ENCODE assay signal across 1 cellular context in the genomic region with DNA sequence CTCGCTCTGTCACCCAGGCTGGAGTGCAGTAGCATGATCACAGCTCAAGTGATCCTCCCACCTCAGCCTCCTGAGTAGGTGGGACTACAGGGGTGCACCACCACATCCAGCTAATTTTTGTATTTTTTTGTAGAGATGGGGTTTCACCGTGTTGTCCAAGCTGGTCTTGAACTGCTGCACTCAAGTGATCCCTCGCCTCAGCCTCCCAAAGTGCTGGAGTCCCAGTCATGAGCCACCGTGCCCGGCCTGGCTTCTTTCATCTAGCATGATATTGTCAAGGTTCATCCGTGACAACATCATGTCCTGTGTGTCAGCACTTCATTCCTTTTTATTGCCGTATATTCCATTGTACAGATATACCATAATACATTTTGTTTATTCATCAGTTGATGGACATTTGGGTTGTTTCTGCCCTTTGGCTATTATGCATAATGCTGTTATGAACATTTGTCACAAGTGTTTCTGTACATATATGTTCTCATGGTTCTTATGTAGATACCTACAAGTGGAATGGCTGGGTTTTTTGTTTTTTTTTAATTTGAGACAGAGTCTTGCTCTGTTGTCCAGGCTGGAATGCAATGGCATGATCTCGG.
TF ChIP-seq lines count a peak whose summit lies in the region.

No MANE protein-coding gene starts in this region.

TF ChIP-seq in WTC11, 78 proteins besides CTCF, POLR2A, EP300 and RAD21:
- TF ChIP-seq CREM (CRISPR knock-in tag; IDR thresholded peaks at IDR 0.05) (no peak), ZNF219 (CRISPR knock-in tag; IDR thresholded peaks at IDR 0.05; ENCODE audit: borderline replicate concordance) (no peak), ATF1 (CRISPR knock-in tag; IDR thresholded peaks at IDR 0.05) (no peak), ESRRA (CRISPR knock-in tag; IDR thresholded peaks at IDR 0.05; ENCODE audit: borderline replicate concordance) (no peak), RORB (CRISPR knock-in tag; IDR thresholded peaks at IDR 0.05) (no peak), ZNF232 (CRISPR knock-in tag; IDR thresholded peaks at IDR 0.05) (no peak), SP1 (CRISPR knock-in tag; conservative IDR thresholded peaks at IDR 0.05) (no peak), EMX1 (CRISPR knock-in tag; IDR thresholded peaks at IDR 0.05) (no peak), ETV6 (CRISPR knock-in tag; IDR thresholded peaks at IDR 0.05) (no peak)
- TF ChIP-seq, protein P1, sequence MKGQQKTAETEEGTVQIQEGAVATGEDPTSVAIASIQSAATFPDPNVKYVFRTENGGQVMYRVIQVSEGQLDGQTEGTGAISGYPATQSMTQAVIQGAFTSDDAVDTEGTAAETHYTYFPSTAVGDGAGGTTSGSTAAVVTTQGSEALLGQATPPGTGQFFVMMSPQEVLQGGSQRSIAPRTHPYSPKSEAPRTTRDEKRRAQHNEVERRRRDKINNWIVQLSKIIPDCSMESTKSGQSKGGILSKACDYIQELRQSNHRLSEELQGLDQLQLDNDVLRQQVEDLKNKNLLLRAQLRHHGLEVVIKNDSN (CRISPR knock-in tag; IDR thresholded peaks at IDR 0.05) = no peak
- TF ChIP-seq, protein P2, sequence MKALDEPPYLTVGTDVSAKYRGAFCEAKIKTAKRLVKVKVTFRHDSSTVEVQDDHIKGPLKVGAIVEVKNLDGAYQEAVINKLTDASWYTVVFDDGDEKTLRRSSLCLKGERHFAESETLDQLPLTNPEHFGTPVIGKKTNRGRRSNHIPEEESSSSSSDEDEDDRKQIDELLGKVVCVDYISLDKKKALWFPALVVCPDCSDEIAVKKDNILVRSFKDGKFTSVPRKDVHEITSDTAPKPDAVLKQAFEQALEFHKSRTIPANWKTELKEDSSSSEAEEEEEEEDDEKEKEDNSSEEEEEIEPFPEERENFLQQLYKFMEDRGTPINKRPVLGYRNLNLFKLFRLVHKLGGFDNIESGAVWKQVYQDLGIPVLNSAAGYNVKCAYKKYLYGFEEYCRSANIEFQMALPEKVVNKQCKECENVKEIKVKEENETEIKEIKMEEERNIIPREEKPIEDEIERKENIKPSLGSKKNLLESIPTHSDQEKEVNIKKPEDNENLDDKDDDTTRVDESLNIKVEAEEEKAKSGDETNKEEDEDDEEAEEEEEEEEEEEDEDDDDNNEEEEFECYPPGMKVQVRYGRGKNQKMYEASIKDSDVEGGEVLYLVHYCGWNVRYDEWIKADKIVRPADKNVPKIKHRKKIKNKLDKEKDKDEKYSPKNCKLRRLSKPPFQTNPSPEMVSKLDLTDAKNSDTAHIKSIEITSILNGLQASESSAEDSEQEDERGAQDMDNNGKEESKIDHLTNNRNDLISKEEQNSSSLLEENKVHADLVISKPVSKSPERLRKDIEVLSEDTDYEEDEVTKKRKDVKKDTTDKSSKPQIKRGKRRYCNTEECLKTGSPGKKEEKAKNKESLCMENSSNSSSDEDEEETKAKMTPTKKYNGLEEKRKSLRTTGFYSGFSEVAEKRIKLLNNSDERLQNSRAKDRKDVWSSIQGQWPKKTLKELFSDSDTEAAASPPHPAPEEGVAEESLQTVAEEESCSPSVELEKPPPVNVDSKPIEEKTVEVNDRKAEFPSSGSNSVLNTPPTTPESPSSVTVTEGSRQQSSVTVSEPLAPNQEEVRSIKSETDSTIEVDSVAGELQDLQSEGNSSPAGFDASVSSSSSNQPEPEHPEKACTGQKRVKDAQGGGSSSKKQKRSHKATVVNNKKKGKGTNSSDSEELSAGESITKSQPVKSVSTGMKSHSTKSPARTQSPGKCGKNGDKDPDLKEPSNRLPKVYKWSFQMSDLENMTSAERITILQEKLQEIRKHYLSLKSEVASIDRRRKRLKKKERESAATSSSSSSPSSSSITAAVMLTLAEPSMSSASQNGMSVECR (CRISPR knock-in tag; IDR thresholded peaks at IDR 0.05; ENCODE audit: borderline replicate concordance) = no peak
- TF ChIP-seq, protein P3, sequence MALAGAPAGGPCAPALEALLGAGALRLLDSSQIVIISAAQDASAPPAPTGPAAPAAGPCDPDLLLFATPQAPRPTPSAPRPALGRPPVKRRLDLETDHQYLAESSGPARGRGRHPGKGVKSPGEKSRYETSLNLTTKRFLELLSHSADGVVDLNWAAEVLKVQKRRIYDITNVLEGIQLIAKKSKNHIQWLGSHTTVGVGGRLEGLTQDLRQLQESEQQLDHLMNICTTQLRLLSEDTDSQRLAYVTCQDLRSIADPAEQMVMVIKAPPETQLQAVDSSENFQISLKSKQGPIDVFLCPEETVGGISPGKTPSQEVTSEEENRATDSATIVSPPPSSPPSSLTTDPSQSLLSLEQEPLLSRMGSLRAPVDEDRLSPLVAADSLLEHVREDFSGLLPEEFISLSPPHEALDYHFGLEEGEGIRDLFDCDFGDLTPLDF (CRISPR knock-in tag; IDR thresholded peaks at IDR 0.05) = no peak
